ENCODE assay signal across 32 cellular contexts in genomic region chr12:75270157-75270556, GRCh38. TPM values are rescaled to one million over a fixed set of nuclear protein-coding genes. Genes with fewer than 3 reads are reported as not detected.
DNase-seq lines count a peak whose midpoint lies in the region; ATAC-seq and TF ChIP-seq lines count a peak whose summit lies in the region.
"Had no signal": no experiment of that assay in that cellular context is flagged by ENCODE, and none has a peak within 500 bp of the region (broad histone marks: within the 10 kb centered on the region; RNA-seq: fewer than 3 reads in every experiment).

No MANE protein-coding gene starts in this region.

- in situ Hi-C loops in brain microvascular endothelial cell (cut with HindIII; ENCODE audit: low pct_ligation_motif_present, low sequenced_read_pairs), result no loop called here

- ATAC-seq in GM18867 (IDR thresholded peaks at IDR 0.05; ENCODE audit: unreplicated experiment) (peak; percentile 81), HG02885 (IDR thresholded peaks at IDR 0.05; ENCODE audit: poor library complexity, unreplicated experiment) (peak; percentile 56), foreskin keratinocyte (peak; percentile 52), GM18498 (IDR thresholded peaks at IDR 0.05; ENCODE audit: unreplicated experiment) (no peak), GM21786 (IDR thresholded peaks at IDR 0.05; ENCODE audit: unreplicated experiment) (no peak)
- ATAC-seq: activated CD4-positive, CD25-positive, alpha-beta regulatory T cell treated with anti-CD3 and anti-CD28 coated beads, Interleukin-2, amount 50 U/mL, for 24 hours; activated T-helper 17 cell treated with anti-CD3 and anti-CD28 coated beads, Interleukin-2, amount 50 U/mL, for 72 hours; K562; left lobe of liver; Panc1; pancreas; right cardiac atrium; stimulated activated effector memory CD8-positive, alpha-beta T cell treated with anti-CD3 and anti-CD28 coated beads, Interleukin-12 subunit alpha, Interleukin-12 subunit beta, amount 100 ng/mL, for 72 hours had no signal

- no peak overlapping the region for H3K27ac ChIP-seq in foreskin keratinocyte
- no peak overlapping the region for H3K27ac ChIP-seq in brain microvascular endothelial cell
- H3K27ac ChIP-seq: BLaER1 treated with 17β-estradiol and CSF1 and Interleukin-3, amounts not matched to agents 10 nM and 100 nM; coronary artery; esophagus muscularis mucosa; hepatocyte; pancreas; SJSA1; spleen had no signal

- DNase-seq in OCI-M1 (lab: John Stamatoyannopoulos, UW) (peak; percentile 21), foreskin keratinocyte (peak; percentile 9 to 42), brain microvascular endothelial cell (no peak)
- DNase-seq: activated CD4-positive, alpha-beta memory T cell treated with anti-CD3 and anti-CD28 coated beads, Interleukin-2, amount 10 ng/mL, durations not matched to agents 7 days and 5 days; activated CD8-positive, alpha-beta memory T cell treated with anti-CD3 and anti-CD28 coated beads, Interleukin-2, amount 50 U/mL, for 48 hours; COR-L47; DMS79 treated with DMSO at 0.1 percent for 48 hours; effector memory CD4-positive, alpha-beta T cell; NCI-H1436; NCI-H2107; NCI-H446; NCI-H82; pancreas; right cardiac atrium; spleen; stimulated activated CD4-positive, alpha-beta T cell treated with anti-CD3 and anti-CD28 coated beads, Interleukin-2, amount 100 ng/mL, for 48 hours; substantia nigra had no signal

- H3K27me3 ChIP-seq in foreskin keratinocyte (no peaks in the 10 kb centered on the region), brain microvascular endothelial cell (replicated peaks) (no peaks in the 10 kb centered on the region)
- H3K27me3 ChIP-seq: BLaER1 treated with 17β-estradiol and CSF1 and Interleukin-3, amounts not matched to agents 10 nM and 100 nM; esophagus muscularis mucosa; hepatocyte; pancreas; SJSA1; spleen had no signal

- TF ChIP-seq CTCF in foreskin keratinocyte (conservative IDR thresholded peaks at IDR 0.05), result no peak
- no peak for TF ChIP-seq CTCF in brain microvascular endothelial cell (IDR thresholded peaks at IDR 0.05; ENCODE audit: low read depth, low read length, missing control alignments)

- H3K36me3 ChIP-seq in brain microvascular endothelial cell (replicated peaks), result no peaks in the 10 kb centered on the region
- H3K36me3 ChIP-seq: BLaER1 treated with 17β-estradiol and CSF1 and Interleukin-3, amounts not matched to agents 10 nM and 100 nM; esophagus muscularis mucosa; pancreas; SJSA1; spleen had no signal

- H3K4me3 ChIP-seq in brain microvascular endothelial cell (ENCODE audit: low read depth, low read length), result no peak overlapping the region
- H3K4me3 ChIP-seq: BLaER1 treated with 17β-estradiol and CSF1 and Interleukin-3, amounts not matched to agents 10 nM and 100 nM; coronary artery; esophagus muscularis mucosa; hepatocyte; K562; pancreas; SJSA1; spleen had no signal

- no peaks in the 10 kb centered on the region for H3K4me1 ChIP-seq in foreskin keratinocyte
- H3K4me1 ChIP-seq: BLaER1 treated with 17β-estradiol and CSF1 and Interleukin-3, amounts not matched to agents 10 nM and 100 nM; esophagus muscularis mucosa; pancreas; SJSA1; spleen had no signal

RNA-seq across cellular contexts. Expression of gene CAPS2, which starts 60.0 kb away (rescaled TPM):
- total RNA-seq in foreskin keratinocyte, result 0.51 and 1.1 TPM in 2 replicates
- polyA plus RNA-seq in foreskin keratinocyte, result 0.28 and 0.37 TPM in 2 replicates

Comparison
In these comparisons a context has a peak if more than half of its experiments do, and no peak if none do; other contexts are left out.
1. ATAC-seq: peak in GM18867 (single experiment), HG02885 (single experiment) and foreskin keratinocyte (single experiment); none in GM18498 (single experiment) and GM21786 (single experiment).